11 cellular contexts compared by ENCODE assay signal in the genomic region with DNA sequence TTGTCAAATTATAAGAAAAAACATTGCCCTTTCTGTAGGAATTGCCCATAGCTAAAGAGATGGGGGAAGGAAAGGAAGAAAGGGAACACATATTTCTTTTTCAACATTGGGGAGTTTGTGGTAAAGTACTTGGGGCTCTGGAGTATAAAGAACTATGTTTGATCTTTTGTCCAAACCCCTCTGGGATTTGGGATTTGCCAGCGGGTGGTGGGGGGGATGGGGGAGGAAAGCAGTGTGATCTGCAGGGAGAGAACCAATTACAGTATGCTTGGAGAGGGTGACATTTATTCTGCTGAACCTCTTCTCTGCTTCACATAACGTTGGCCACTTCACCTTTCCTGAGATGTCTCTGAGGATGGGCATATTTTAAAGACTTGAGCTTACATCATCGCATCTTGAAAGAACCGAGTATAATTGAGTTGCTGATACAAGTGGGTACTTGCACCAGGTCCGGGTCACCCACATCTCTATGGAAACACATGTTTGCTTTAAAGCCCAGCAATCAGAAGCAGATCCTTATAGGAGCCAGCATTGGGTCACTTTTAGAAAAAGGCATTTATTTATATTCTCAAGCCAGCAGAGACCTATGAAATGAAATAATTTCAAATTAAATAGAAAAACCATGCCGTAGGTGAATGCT.
DNase-seq lines count a peak whose midpoint lies in the region; ATAC-seq and TF ChIP-seq lines count a peak whose summit lies in the region.
"Had no signal": no experiment of that assay in that cellular context is flagged by ENCODE, and none has a peak within 500 bp of the region (broad histone marks: within the 10 kb centered on the region; RNA-seq: fewer than 3 reads in every experiment).

No MANE protein-coding gene starts in this region.

- H3K4me3 ChIP-seq in AG04450 (ENCODE audit: low read depth, low read length) (no peak overlapping the region), gastrocnemius medialis (no peak overlapping the region), spleen (no peak overlapping the region)

- no peaks in the 10 kb centered on the region for H3K27me3 ChIP-seq in AG04450 (ENCODE audit: control insufficient read depth, insufficient read depth, low read length)
- H3K27me3 ChIP-seq in gastrocnemius medialis, result no peaks in the 10 kb centered on the region
- no peaks in the 10 kb centered on the region for H3K27me3 ChIP-seq in spleen (replicated peaks in 1 of 7)

- H3K27ac ChIP-seq in AG04450 (ENCODE audit: low read depth, low read length) (peak overlapping the region; percentile 87), cingulate gyrus (ENCODE audit: low read depth, low read length) (peak overlapping the region; percentile 12), gastrocnemius medialis (peak overlapping the region in 1 of 4 donors; percentile 85), spleen (peak overlapping the region in 2 of 8 donors; percentile 14 to 19)
- H3K27ac ChIP-seq: VCaP had no signal

- in situ Hi-C loops in gastrocnemius medialis (cut with MboI; ENCODE audit: low sequenced_read_pairs in 4 of 4), result loop anchor here in 1 of 4 donors (10.0 kb wide), 1 partner anchor 65 kb away; no protein-coding TSS in a partner anchor

- intact Hi-C loops in gastrocnemius medialis (cut with DNase I; ENCODE audit: low total_unique reads) (loop anchor here (5.0 kb wide), 1 partner anchor 738 kb away; a partner anchor contains a TSS), spleen (cut with DNase I; ENCODE audit: low total_unique reads) (no loop called here)

- no peaks in the 10 kb centered on the region for H3K9me3 ChIP-seq in AG04450 (ENCODE audit: control insufficient read depth, insufficient read depth, low read length)
- no peaks in the 10 kb centered on the region for H3K9me3 ChIP-seq in gastrocnemius medialis
- no peaks in the 10 kb centered on the region for H3K9me3 ChIP-seq in spleen

- CTCF ChIA-PET in AG04450 (lab: Charles Lee), result interaction anchor here (1.0 to 1.6 kb wide), 4 partner anchors 33 to 394 kb away, joined by 3 to 5 read pairs (median 3); no protein-coding TSS in a partner anchor

- H3K4me1 ChIP-seq in gastrocnemius medialis, result peaks cover 49 to 62% of the 10 kb centered on the region in 2 donors
- peaks cover 14 to 96% (median 55%) of the 10 kb centered on the region in 6 donors for H3K4me1 ChIP-seq in spleen

- H3K36me3 ChIP-seq in gastrocnemius medialis (no peaks in the 10 kb centered on the region), spleen (no peaks in the 10 kb centered on the region)

- no peak for TF ChIP-seq CTCF in AG04450 (IDR thresholded peaks at IDR 0.05; ENCODE audit: low read depth, low read length)
- TF ChIP-seq CTCF in gastrocnemius medialis (IDR thresholded peaks at IDR 0.05 in 4 of 5, conservative IDR thresholded peaks at IDR 0.05 in 1 of 5), result no peak
- no peak for TF ChIP-seq CTCF in spleen (IDR thresholded peaks at IDR 0.05 in 8 of 11, conservative IDR thresholded peaks at IDR 0.05 in 3 of 11)

- POLR2A ChIA-PET in AG04450 (lab: Yijun Ruan, JAX), result interaction anchor here (0.6 kb wide), 1 partner anchor 337 kb away, joined by 7 read pairs; no protein-coding TSS in a partner anchor

- no peak for ATAC-seq in HG03159 (IDR thresholded peaks at IDR 0.05; ENCODE audit: unreplicated experiment)
- no peak for ATAC-seq in gastrocnemius medialis
- ATAC-seq: CD8-positive, alpha-beta T cell; HCT116 had no signal

- no peak for TF ChIP-seq POLR2A in gastrocnemius medialis (IDR thresholded peaks at IDR 0.05)
- no peak for TF ChIP-seq POLR2A in spleen (IDR thresholded peaks at IDR 0.05)

- 74 to 87% (median 85%) methylated on average over 6 of the region's 6 CpGs for WGBS in spleen, 5 donors

- DNase-seq in AG04450 (ENCODE audit: low read depth, low spot score), result no peak
- peak; percentile 51 for DNase-seq in NCI-H1436 treated with DMSO at 0.1 percent for 48 hours (lab: John Stamatoyannopoulos, UW)
- DNase-seq in midbrain (lab: John Stamatoyannopoulos, UW), result peak; percentile 54
- DNase-seq in gastrocnemius medialis, result no peak
- DNase-seq in spleen, result no peak
- no peak for DNase-seq in stimulated activated CD4-positive, alpha-beta T cell treated with anti-CD3 and anti-CD28 coated beads, Interleukin-4, amount 100 ng/mL, for 4 hours
- DNase-seq: CD8-positive, alpha-beta T cell had no signal

Comparison
In these comparisons a context has a peak if more than half of its experiments do, and no peak if none do; other contexts are left out.
1. DNase-seq: peak in NCI-H1436 treated with DMSO at 0.1 percent for 48 hours (single experiment) and midbrain (single experiment); none in AG04450 (single experiment), gastrocnemius medialis (0 of 2), spleen (single experiment) and stimulated activated CD4-positive, alpha-beta T cell treated with anti-CD3 and anti-CD28 coated beads, Interleukin-4, amount 100 ng/mL, for 4 hours (0 of 2).